ENCODE assay signal across 8 cellular contexts in the genomic region with DNA sequence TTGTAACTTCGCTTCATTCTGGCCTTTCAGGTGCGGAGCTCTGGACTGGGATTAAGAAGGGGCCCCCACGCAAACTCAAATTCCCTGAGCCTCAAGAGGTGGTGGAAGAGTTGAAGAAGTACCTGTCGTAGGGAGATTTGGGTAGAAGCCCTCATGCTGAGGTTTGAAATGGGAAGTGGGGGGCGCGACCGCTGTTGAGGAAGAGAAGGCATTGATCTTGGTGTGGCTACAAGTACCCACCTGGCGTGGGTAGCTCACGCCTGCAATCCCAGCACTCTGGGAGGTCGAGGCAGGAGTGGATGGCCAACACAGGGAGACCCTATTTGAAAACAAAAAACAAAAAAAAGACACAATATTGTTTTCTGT. TPM values are rescaled to one million over a fixed set of nuclear protein-coding genes. Genes with fewer than 3 reads are reported as not detected.
DNase-seq lines count a peak whose midpoint lies in the region; ATAC-seq and TF ChIP-seq lines count a peak whose summit lies in the region.

No MANE protein-coding gene starts in this region.

- DNase-seq in brain microvascular endothelial cell (no peak), mucosa of descending colon (no peak), NCI-H1092 (lab: John Stamatoyannopoulos, UW) (no peak)
- no peak for DNase-seq in stimulated activated CD4-positive, alpha-beta T cell treated with anti-CD3 and anti-CD28 coated beads, Interleukin-4, amount 100 ng/mL, for 4 hours

- TF ChIP-seq CTCF in 22Rv1 (IDR thresholded peaks at IDR 0.05) (no peak), HEK293 (tag by site-specific recombination; IDR thresholded peaks at IDR 0.05) (no peak), brain microvascular endothelial cell (IDR thresholded peaks at IDR 0.05; ENCODE audit: low read depth, low read length, missing control alignments) (no peak), mucosa of descending colon (IDR thresholded peaks at IDR 0.05) (no peak)

- H3K4me3 ChIP-seq in HEK293 (ENCODE audit: low read depth, low read length) (peak overlapping the region; percentile 85), brain microvascular endothelial cell (ENCODE audit: low read depth, low read length) (peak overlapping the region; percentile 92), mucosa of descending colon (peak overlapping the region; percentile 64)

- POLR2A ChIA-PET in HEK293 (lab: Yijun Ruan, JAX) = interaction anchor here (0.8 to 3.3 kb wide), 10 partner anchors 10 to 237 kb away, joined by 3 to 33 read pairs (median 5); partner anchors contain the start of genes CTNND1, MED19 and TMX2

- in situ Hi-C loops in brain microvascular endothelial cell (cut with HindIII; ENCODE audit: low pct_ligation_motif_present, low sequenced_read_pairs) = no loop called here

- no peaks in the 10 kb centered on the region for H3K9me3 ChIP-seq in HEK293 (ENCODE audit: control insufficient read depth, insufficient read depth, low read depth, low read length)
- no peaks in the 10 kb centered on the region for H3K9me3 ChIP-seq in mucosa of descending colon

- intact Hi-C loops in mucosa of descending colon (cut with DNase I, micrococcal nuclease) = loop anchor here in 1 of 2 donors (5.0 kb wide), 1 partner anchor 60 kb away; no protein-coding TSS in a partner anchor

- no peak for ATAC-seq in mucosa of descending colon
- ATAC-seq in GM21390 (IDR thresholded peaks at IDR 0.05; ENCODE audit: unreplicated experiment) = no peak
- ATAC-seq in HG02852 (IDR thresholded peaks at IDR 0.05; ENCODE audit: unreplicated experiment) = no peak

- H3K27me3 ChIP-seq in brain microvascular endothelial cell (replicated peaks) = no peaks in the 10 kb centered on the region

- H3K36me3 ChIP-seq in HEK293 (ENCODE audit: control insufficient read depth in 2 of 2, insufficient read depth in 1 of 2, low read length in 2 of 2) (peaks cover 8 to 74% of the 10 kb centered on the region in 2 experiments), brain microvascular endothelial cell (replicated peaks) (peaks cover 37% of the 10 kb centered on the region), mucosa of descending colon (ENCODE audit: low read depth) (no peaks in the 10 kb centered on the region)

- H3K4me1 ChIP-seq in HEK293 (ENCODE audit: control insufficient read depth, insufficient read depth, low read length) (no peaks in the 10 kb centered on the region), mucosa of descending colon (ENCODE audit: low read depth) (peaks cover 11% of the 10 kb centered on the region)

- CTCF ChIA-PET in HEK293 (lab: Yijun Ruan, JAX) = interaction anchor here (1.1 to 3.9 kb wide), 3 partner anchors 9 to 59 kb away, joined by 3 to 23 read pairs (median 7); partner anchors contain the start of gene BTBD18

- H3K27ac ChIP-seq in 22Rv1 (peak overlapping the region; percentile 81), HEK293 (ENCODE audit: extremely low read depth, low read depth, low read length) (peak overlapping the region; percentile 67; the same call in 1 of the 2 replicates), brain microvascular endothelial cell (peak overlapping the region; percentile 74)

TF ChIP-seq in HEK293, 187 proteins besides CTCF, POLR2A, EP300 and RAD21:
- no peak for TF ChIP-seq ZNF549 (tag by site-specific recombination; IDR thresholded peaks at IDR 0.05)
- TF ChIP-seq SP3 (tag by site-specific recombination; IDR thresholded peaks at IDR 0.05) = no peak
- TF ChIP-seq ZNF624 (tag by site-specific recombination; IDR thresholded peaks at IDR 0.05) = no peak
- TF ChIP-seq, protein P1, sequence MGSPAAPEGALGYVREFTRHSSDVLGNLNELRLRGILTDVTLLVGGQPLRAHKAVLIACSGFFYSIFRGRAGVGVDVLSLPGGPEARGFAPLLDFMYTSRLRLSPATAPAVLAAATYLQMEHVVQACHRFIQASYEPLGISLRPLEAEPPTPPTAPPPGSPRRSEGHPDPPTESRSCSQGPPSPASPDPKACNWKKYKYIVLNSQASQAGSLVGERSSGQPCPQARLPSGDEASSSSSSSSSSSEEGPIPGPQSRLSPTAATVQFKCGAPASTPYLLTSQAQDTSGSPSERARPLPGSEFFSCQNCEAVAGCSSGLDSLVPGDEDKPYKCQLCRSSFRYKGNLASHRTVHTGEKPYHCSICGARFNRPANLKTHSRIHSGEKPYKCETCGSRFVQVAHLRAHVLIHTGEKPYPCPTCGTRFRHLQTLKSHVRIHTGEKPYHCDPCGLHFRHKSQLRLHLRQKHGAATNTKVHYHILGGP (tag by site-specific recombination; IDR thresholded peaks at IDR 0.05) = no peak
- TF ChIP-seq, protein P2, sequence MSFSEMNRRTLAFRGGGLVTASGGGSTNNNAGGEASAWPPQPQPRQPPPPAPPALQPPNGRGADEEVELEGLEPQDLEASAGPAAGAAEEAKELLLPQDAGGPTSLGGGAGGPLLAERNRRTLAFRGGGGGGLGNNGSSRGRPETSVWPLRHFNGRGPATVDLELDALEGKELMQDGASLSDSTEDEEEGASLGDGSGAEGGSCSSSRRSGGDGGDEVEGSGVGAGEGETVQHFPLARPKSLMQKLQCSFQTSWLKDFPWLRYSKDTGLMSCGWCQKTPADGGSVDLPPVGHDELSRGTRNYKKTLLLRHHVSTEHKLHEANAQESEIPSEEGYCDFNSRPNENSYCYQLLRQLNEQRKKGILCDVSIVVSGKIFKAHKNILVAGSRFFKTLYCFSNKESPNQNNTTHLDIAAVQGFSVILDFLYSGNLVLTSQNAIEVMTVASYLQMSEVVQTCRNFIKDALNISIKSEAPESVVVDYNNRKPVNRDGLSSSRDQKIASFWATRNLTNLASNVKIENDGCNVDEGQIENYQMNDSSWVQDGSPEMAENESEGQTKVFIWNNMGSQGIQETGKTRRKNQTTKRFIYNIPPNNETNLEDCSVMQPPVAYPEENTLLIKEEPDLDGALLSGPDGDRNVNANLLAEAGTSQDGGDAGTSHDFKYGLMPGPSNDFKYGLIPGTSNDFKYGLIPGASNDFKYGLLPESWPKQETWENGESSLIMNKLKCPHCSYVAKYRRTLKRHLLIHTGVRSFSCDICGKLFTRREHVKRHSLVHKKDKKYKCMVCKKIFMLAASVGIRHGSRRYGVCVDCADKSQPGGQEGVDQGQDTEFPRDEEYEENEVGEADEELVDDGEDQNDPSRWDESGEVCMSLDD (tag by site-specific recombination; IDR thresholded peaks at IDR 0.05) = no peak
- TF ChIP-seq ZEB2 (tag by site-specific recombination; IDR thresholded peaks at IDR 0.05) = no peak
- TF ChIP-seq HOXD13 (CRISPR knock-in tag; IDR thresholded peaks at IDR 0.05; ENCODE audit: borderline replicate concordance) = no peak
- no peak for TF ChIP-seq ZNF169 (tag by site-specific recombination; IDR thresholded peaks at IDR 0.05)

RNA-seq across cellular contexts. Expression of gene SELENOH, which starts 0.8 kb away (rescaled TPM):
- total RNA-seq in mucosa of descending colon = 10 to 100 TPM; 68.3 to 84.0 (median 79.2) TPM

RNA-seq across cellular contexts. Expression of gene BTBD18, which starts 9.5 kb away (rescaled TPM):
- not detected for total RNA-seq in mucosa of descending colon

RNA-seq across cellular contexts. Expression of gene CTNND1, which starts 19.5 kb away (rescaled TPM):
- total RNA-seq in mucosa of descending colon = 100 to 1,000 TPM; 311 to 545 (median 448) TPM

RNA-seq across cellular contexts. Expression of gene TMX2, which starts 29.7 kb away (rescaled TPM):
- 100 to 1,000 TPM in 2 of 3 donors, 10 to 100 TPM in 1; 83.6 to 119 (median 113) TPM for total RNA-seq in mucosa of descending colon

RNA-seq across cellular contexts. Expression of gene MED19, which starts 30.1 kb away (rescaled TPM):
- 10 to 100 TPM; 10.7 to 14.6 (median 12.5) TPM for total RNA-seq in mucosa of descending colon
